In the genomic region with DNA sequence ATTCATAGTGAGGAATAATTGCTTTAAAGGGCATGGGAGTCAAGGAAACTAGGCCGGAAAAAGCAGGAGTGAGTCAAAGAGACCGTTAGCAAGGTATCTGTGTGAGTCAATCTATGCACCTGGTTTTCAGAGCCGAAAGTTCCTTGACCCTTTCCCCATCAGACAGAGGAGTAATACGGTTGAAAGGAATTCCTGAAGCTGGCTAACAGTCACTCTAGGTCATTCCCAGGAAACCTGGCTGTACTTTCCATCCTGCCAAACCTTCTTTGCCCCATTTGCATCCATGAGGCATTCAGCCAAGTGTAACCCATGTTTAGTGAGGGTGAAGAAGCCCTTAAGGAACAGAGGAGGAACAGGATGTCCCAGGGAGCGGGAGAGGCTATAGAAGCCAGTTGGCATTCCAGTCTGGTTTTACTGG, we compare ENCODE assay signal across 1 cellular context.
A peak's percentile ranks its signal among the peaks of the same experiment; 100 is the strongest.
TF ChIP-seq lines count a peak whose summit lies in the region.

No MANE protein-coding gene starts in this region.

TF ChIP-seq in endothelial cell of umbilical vein, 7 proteins besides CTCF, POLR2A, EP300 and RAD21:
- peak; percentile 68 for TF ChIP-seq JUN (IDR thresholded peaks at IDR 0.05; ENCODE audit: borderline replicate concordance, insufficient read depth, insufficient read length, low read depth)
- TF ChIP-seq MYC (IDR thresholded peaks at IDR 0.05; ENCODE audit: low read depth, low read length): no peak
- no peak for TF ChIP-seq EZH2 (IDR thresholded peaks at IDR 0.05; ENCODE audit: borderline replicate concordance, low read depth, low read length, severe bottlenecking)
- TF ChIP-seq MAX (IDR thresholded peaks at IDR 0.05; ENCODE audit: insufficient read depth, insufficient read length): no peak
- TF ChIP-seq POLR2AphosphoS5 (IDR thresholded peaks at IDR 0.05; ENCODE audit: insufficient read depth, low read depth, low read length): peak; percentile 63
- peak; percentile 64 for TF ChIP-seq FOS (IDR thresholded peaks at IDR 0.05; ENCODE audit: borderline replicate concordance, insufficient read depth, low read length)
- no peak for TF ChIP-seq GATA2 (IDR thresholded peaks at IDR 0.05; ENCODE audit: insufficient read depth, insufficient read length, low read depth, low read length)
TF ChIP-seq in endothelial cell of umbilical vein: peak in this region for 3.
